ENCODE assay signal across 8 cellular contexts in genomic region chr5:136082390-136083193, GRCh38. TPM values are rescaled to one million over a fixed set of nuclear protein-coding genes. Genes with fewer than 3 reads are reported as not detected.
DNase-seq lines count a peak whose midpoint lies in the region; ATAC-seq and TF ChIP-seq lines count a peak whose summit lies in the region.

No MANE protein-coding gene starts in this region.

- TF ChIP-seq CTCF in GM10266 (IDR thresholded peaks at IDR 0.05; ENCODE audit: control insufficient read depth, insufficient read depth, low read depth, missing control alignments) (peak; percentile 67), Loucy (conservative IDR thresholded peaks at IDR 0.05; ENCODE audit: low read length) (peak; percentile 83), WTC11 (IDR thresholded peaks at IDR 0.05) (peak; percentile 64; the same call in 1 of the 2 replicates), lower lobe of right lung (IDR thresholded peaks at IDR 0.05) (peak; percentile 84)

- no peak overlapping the region for H3K4me3 Mint-ChIP-seq in WTC11

- DNase-seq in GM10266 (ENCODE audit: extremely low spot score), result peak; percentile 66
- peak; percentile 85 for DNase-seq in WTC11 (ENCODE audit: low spot score)
- DNase-seq in dedifferentiated amniotic fluid mesenchymal stem cell (ENCODE audit: extremely low spot score), result peak; percentile 81
- peak; percentile 84 for DNase-seq in lower lobe of right lung
- DNase-seq in stimulated activated CD8-positive, alpha-beta memory T cell treated with anti-CD3 and anti-CD28 coated beads, Interleukin-4, amount 100 ng/mL, for 24 hours (ENCODE audit: low read depth), result peak; percentile 24
- DNase-seq in NCI-H2171 (lab: John Stamatoyannopoulos, UW), result no peak

- POLR2A ChIA-PET in WTC11 (lab: Charles Lee), result no interaction called here

- H3K36me3 ChIP-seq in Loucy (ENCODE audit: insufficient read depth, low read length), result no peaks in the 10 kb centered on the region
- H3K36me3 ChIP-seq in lower lobe of right lung, result no peaks in the 10 kb centered on the region

- H3K79me2 ChIP-seq in Loucy (ENCODE audit: insufficient read depth, low read length), result no peaks in the 10 kb centered on the region

- peaks cover 23% of the 10 kb centered on the region for H3K27me3 Mint-ChIP-seq in WTC11 (ENCODE audit: low read depth)

- ATAC-seq in WTC11 (peak; percentile 33), lower lobe of right lung (peak; percentile 63 to 84), HG03460 (IDR thresholded peaks at IDR 0.05; ENCODE audit: unreplicated experiment) (no peak)

- no peaks in the 10 kb centered on the region for H3K9me3 ChIP-seq in Loucy (ENCODE audit: insufficient read depth, low read depth, low read length)
- H3K9me3 ChIP-seq in lower lobe of right lung, result no peaks in the 10 kb centered on the region

- H3K9me2 ChIP-seq in Loucy (replicated peaks; ENCODE audit: low read depth, low read length), result no peaks in the 10 kb centered on the region

- no peak overlapping the region for H3K9ac ChIP-seq in Loucy (ENCODE audit: low read depth, low read length, poor library complexity, severe bottlenecking)

- no peak overlapping the region for H2AFZ ChIP-seq in Loucy (ENCODE audit: low read length)

- CTCF ChIA-PET in WTC11 (lab: Charles Lee), result interaction anchor here (0.7 to 3.2 kb wide), 23 partner anchors 11 to 522 kb away, joined by 3 to 13 read pairs (median 4); partner anchors contain the start of genes SMAD5, SMIM32 and TGFBI

- no peaks in the 10 kb centered on the region for H3K9me3 Mint-ChIP-seq in WTC11

- H4K20me1 ChIP-seq in Loucy (ENCODE audit: insufficient read depth, low read length, poor library complexity, severe bottlenecking), result no peaks in the 10 kb centered on the region

- H3K27me3 ChIP-seq in Loucy (ENCODE audit: insufficient read depth, low read length, poor library complexity, severe bottlenecking) (no peaks in the 10 kb centered on the region), lower lobe of right lung (ENCODE audit: low read depth) (no peaks in the 10 kb centered on the region)

- H3K27ac Mint-ChIP-seq in WTC11, result no peak overlapping the region

- H3K4me3 ChIP-seq in Loucy (ENCODE audit: low read length, poor library complexity, severe bottlenecking) (no peak overlapping the region), lower lobe of right lung (no peak overlapping the region)

- no peaks in the 10 kb centered on the region; the same call in 1 of the 2 replicates for H3K4me1 Mint-ChIP-seq in WTC11

- no peaks in the 10 kb centered on the region for H3F3A ChIP-seq in Loucy (ENCODE audit: low read depth)

- intact Hi-C loops in lower lobe of right lung (cut with DNase I), result loop anchor here (5.0 kb wide), 1 partner anchor 135 kb away; no protein-coding TSS in a partner anchor

- H3K4me2 ChIP-seq in Loucy (ENCODE audit: low read depth, low read length, poor library complexity, severe bottlenecking), result no peak overlapping the region

- H3K36me3 Mint-ChIP-seq in WTC11, result no peaks in the 10 kb centered on the region

- no peak overlapping the region for H3K27ac ChIP-seq in lower lobe of right lung

- H3K4me1 ChIP-seq in Loucy (ENCODE audit: insufficient read depth, low read length, poor library complexity, severe bottlenecking), result no peaks in the 10 kb centered on the region
- H3K4me1 ChIP-seq in lower lobe of right lung, result peaks cover 24% of the 10 kb centered on the region

TF ChIP-seq in WTC11, 78 proteins besides CTCF, POLR2A, EP300 and RAD21:
- TF ChIP-seq ZNF671 (CRISPR knock-in tag; IDR thresholded peaks at IDR 0.05), result no peak
- peak; percentile 36; the same call in 1 of the 2 replicates for TF ChIP-seq GABPB1 (CRISPR knock-in tag; IDR thresholded peaks at IDR 0.05)
- TF ChIP-seq PRDM15 (CRISPR knock-in tag; IDR thresholded peaks at IDR 0.05), result no peak
- TF ChIP-seq ZNF121 (CRISPR knock-in tag; IDR thresholded peaks at IDR 0.05), result peak; percentile 80; the same call in 1 of the 2 replicates
- no peak for TF ChIP-seq ZNF512 (CRISPR knock-in tag; IDR thresholded peaks at IDR 0.05; ENCODE audit: borderline replicate concordance)
TF ChIP-seq in WTC11: peak in this region for 2.

RNA-seq across cellular contexts. Expression of gene SMAD5, which starts 50.1 kb away (rescaled TPM):
- total RNA-seq in WTC11 (2021) (54.9 to 70.3 TPM (median 65.2 TPM) in 3 replicates), lower lobe of right lung (61.9 TPM)

RNA-seq across cellular contexts. Expression of gene TGFBI, which starts 53.8 kb away (rescaled TPM):
- total RNA-seq in WTC11 (2021) (7.2 to 9.1 TPM (median 7.8 TPM) in 3 replicates), lower lobe of right lung (140 TPM)

Comparison
In these comparisons a context has a peak if more than half of its experiments do, and no peak if none do; other contexts are left out.
1. RNA of gene TGFBI, which starts 53.8 kb away (total RNA-seq): 140 TPM in lower lobe of right lung (single experiment); 7.2 to 9.1 TPM in WTC11; every median in the first group is over 10 times any median in the second.
2. Peak in every context shown above with its lines, with median percentiles within 50 percentile points of each other: CTCF ChIP-seq.